In genomic region chr18:35453065-35453464, GRCh38 we compare ENCODE assay signal across 8 cellular contexts. TPM values are rescaled to one million over a fixed set of nuclear protein-coding genes. Genes with fewer than 3 reads are reported as not detected.
DNase-seq lines count a peak whose midpoint lies in the region; ATAC-seq, FAIRE-seq and TF ChIP-seq lines count a peak whose summit lies in the region.
"Not testable (repeated sequence)": the region's sequence is repeated elsewhere in the genome, so short reads cannot be mapped to it uniquely, and the experiment has no call there.

No MANE protein-coding gene starts in this region.

- CTCF ChIA-PET in A549 (lab: Yijun Ruan, JAX) (interaction anchor here (1.0 kb wide), 1 partner anchor 20 kb away, joined by 3 read pairs; no protein-coding TSS in a partner anchor), PC-3 (lab: Charles Lee) (interaction anchor here (0.7 kb wide), 1 partner anchor 49 kb away, joined by 3 read pairs; no protein-coding TSS in a partner anchor)
- CTCF ChIA-PET in HCT116 (lab: Charles Lee) = not testable (repeated sequence)

- H3K27me3 ChIP-seq in HCT116 (ENCODE audit: insufficient read depth, low read length); PC-3 (ENCODE audit: low read length); RWPE2 (ENCODE audit: insufficient read depth, poor library complexity, severe bottlenecking); bronchial epithelial cell (ENCODE audit: control insufficient read depth, insufficient read depth, low read length); keratinocyte (ENCODE audit: control insufficient read depth, extremely low read depth, insufficient read depth, low read length): not testable (repeated sequence)

- not testable (repeated sequence) for TF ChIP-seq POLR2A in A549 (IDR thresholded peaks at IDR 0.05; ENCODE audit: low read length); HCT116 (IDR thresholded peaks at IDR 0.05; ENCODE audit: borderline replicate concordance, extremely low read depth, insufficient read depth, insufficient read length)

- H3K27ac ChIP-seq in A549 (peak overlapping the region; percentile 73 to 82; a peak in 5 of 6 replicates), RWPE2 (ENCODE audit: poor library complexity, severe bottlenecking) (peak overlapping the region; percentile 19)
- not testable (repeated sequence) for H3K27ac ChIP-seq in HCT116 (ENCODE audit: low read depth, low read length); PC-3 (ENCODE audit: low read length); keratinocyte (ENCODE audit: control insufficient read depth, insufficient read depth, low read length)

- WGBS in A549 (ENCODE audit: missing lambda C conversion rate) = 66% methylated on average over 3 of the region's 4 CpGs

- H3K36me3 ChIP-seq in HCT116 (ENCODE audit: control insufficient read depth in 1 of 2, insufficient read depth in 2 of 2, low read length in 2 of 2); PC-3 (ENCODE audit: low read depth, low read length); RWPE2 (ENCODE audit: low read depth); bronchial epithelial cell (ENCODE audit: control insufficient read depth, insufficient read depth, low read length); keratinocyte (ENCODE audit: control insufficient read depth in 2 of 2, extremely low read depth in 1 of 2, insufficient read depth in 2 of 2, low read length in 2 of 2): not testable (repeated sequence)

- not testable (repeated sequence) for H3K4me3 Mint-ChIP-seq in osteocyte (ENCODE audit: unreplicated experiment)

- not testable (repeated sequence) for TF ChIP-seq CTCF in A549 (IDR thresholded peaks at IDR 0.05); HCT116 (IDR thresholded peaks at IDR 0.05 in 2 of 3, conservative IDR thresholded peaks at IDR 0.05 in 1 of 3; ENCODE audit: borderline replicate concordance in 1 of 3, insufficient read depth in 1 of 3, low read depth in 2 of 3, low read length in 2 of 3); PC-3 (conservative IDR thresholded peaks at IDR 0.05; ENCODE audit: low read depth, low read length); RWPE2 (IDR thresholded peaks at IDR 0.05; ENCODE audit: poor library complexity, severe bottlenecking); bronchial epithelial cell (IDR thresholded peaks at IDR 0.05; ENCODE audit: insufficient read depth, low read length, severe bottlenecking); keratinocyte (optimal IDR thresholded peaks at IDR 0.05 in 1 of 3, IDR thresholded peaks at IDR 0.05 in 1 of 3, conservative IDR thresholded peaks at IDR 0.05 in 1 of 3; ENCODE audit: extremely low read depth in 1 of 3, insufficient read depth in 2 of 3, low read length in 3 of 3); osteocyte (IDR thresholded peaks at IDR 0.05)

- not testable (repeated sequence) for H3F3A ChIP-seq in PC-3 (ENCODE audit: low read length, unreplicated experiment)

- RAD21 ChIA-PET in HCT116 (lab: Charles Lee; ENCODE audit: low non-redundant PET in 1 of 2, low total read pairs in 2 of 2, uncharacterized antibody in 2 of 2, unreplicated experiment in 2 of 2) = not testable (repeated sequence)

- peaks cover 63% of the 10 kb centered on the region for H3K4me1 Mint-ChIP-seq in osteocyte (ENCODE audit: unreplicated experiment)

- H3K9me2 ChIP-seq in HCT116 (ENCODE audit: insufficient read depth); PC-3 (replicated peaks; ENCODE audit: low read length): not testable (repeated sequence)

- not testable (repeated sequence) for TF ChIP-seq RAD21 in A549 (conservative IDR thresholded peaks at IDR 0.05 in 1 of 2, IDR thresholded peaks at IDR 0.05 in 1 of 2); HCT116 (IDR thresholded peaks at IDR 0.05; ENCODE audit: low read depth)

- not testable (repeated sequence) for H3K79me2 ChIP-seq in HCT116 (ENCODE audit: insufficient read depth, low read length); PC-3 (ENCODE audit: low read length); keratinocyte (ENCODE audit: control insufficient read depth, insufficient read depth, low read length)

- H3K9ac ChIP-seq in HCT116 (ENCODE audit: low read length); PC-3 (ENCODE audit: low read length); keratinocyte (ENCODE audit: control insufficient read depth, extremely low read depth, insufficient read depth, low read length): not testable (repeated sequence)

- DNase-seq in A549 (ENCODE audit: low read depth in 1 of 2, low spot score in 1 of 2); HCT116 (ENCODE audit: low read depth, low spot score); RWPE2 (ENCODE audit: low spot score); keratinocyte (ENCODE audit: low read depth, low spot score); osteocyte (ENCODE audit: extremely low spot score, unreplicated experiment): not testable (repeated sequence)
- DNase-seq in PC-3 (peak; percentile 13), bronchial epithelial cell (ENCODE audit: low read depth) (peak; percentile 80)

- H3K4me2 ChIP-seq in A549 (peak overlapping the region; percentile 9; the same call in 1 of the 3 replicates), HCT116 (ENCODE audit: low read length) (peak overlapping the region; percentile 24)
- not testable (repeated sequence) for H3K4me2 ChIP-seq in PC-3 (ENCODE audit: low read length); keratinocyte (ENCODE audit: control insufficient read depth, extremely low read depth, insufficient read depth, low read depth, low read length)

- intact Hi-C loops in HCT116 (cut with micrococcal nuclease); PC-3 (cut with micrococcal nuclease): not testable (repeated sequence)

- not testable (repeated sequence) for TF ChIP-seq EP300 in A549 (IDR thresholded peaks at IDR 0.05)

- H3K9me1 ChIP-seq in keratinocyte (ENCODE audit: control insufficient read depth, extremely low read depth, insufficient read depth, low read length) = not testable (repeated sequence)

- dilution Hi-C loops in keratinocyte (cut with MboI; ENCODE audit: extremely low pct_ligation_motif_present, low sequenced_read_pairs) = not testable (repeated sequence)

- H3K9me3 ChIP-seq in A549; HCT116 (ENCODE audit: control insufficient read depth in 1 of 2, insufficient read depth in 1 of 2, low read depth in 1 of 2, low read length in 2 of 2); PC-3 (ENCODE audit: low read length); RWPE2 (ENCODE audit: severe bottlenecking); keratinocyte (ENCODE audit: control insufficient read depth, low read depth, low read length): not testable (repeated sequence)

- not testable (repeated sequence) for H2AFZ ChIP-seq in HCT116 (ENCODE audit: low read depth, low read length, poor library complexity, severe bottlenecking); PC-3 (ENCODE audit: low read length); keratinocyte (ENCODE audit: control insufficient read depth, low read length)

- ATAC-seq in A549; PC-3; RWPE2 (ENCODE audit: low read depth): not testable (repeated sequence)
- peak; percentile 68 for ATAC-seq in HCT116
- peak; percentile 59 for ATAC-seq in esophagus mucosa

- not testable (repeated sequence) for H4K20me1 ChIP-seq in HCT116 (ENCODE audit: insufficient read depth); PC-3 (ENCODE audit: low read length); keratinocyte (ENCODE audit: control insufficient read depth, extremely low read depth, insufficient read depth, low read length)

- H3K4me1 ChIP-seq in A549 (peaks cover 38% of the 10 kb centered on the region), HCT116 (ENCODE audit: control insufficient read depth in 1 of 2, insufficient read depth in 2 of 2, low read length in 2 of 2) (peaks cover 20 to 34% of the 10 kb centered on the region in 2 experiments), PC-3 (ENCODE audit: insufficient read depth, low read length) (peaks cover 21% of the 10 kb centered on the region), RWPE2 (ENCODE audit: insufficient read depth, poor library complexity, severe bottlenecking) (peaks cover 27% of the 10 kb centered on the region), keratinocyte (ENCODE audit: control insufficient read depth, extremely low read depth, insufficient read depth, low read length) (peaks cover 28% of the 10 kb centered on the region)

- peak overlapping the region; percentile 72 for H3K27ac Mint-ChIP-seq in osteocyte (ENCODE audit: unreplicated experiment)

- not testable (repeated sequence) for H3K4me3 ChIP-seq in A549; HCT116 (replicated peaks in 1 of 2; ENCODE audit: low read depth in 1 of 2, low read length in 2 of 2); PC-3 (ENCODE audit: low read length); RWPE2 (ENCODE audit: severe bottlenecking); bronchial epithelial cell (ENCODE audit: low read depth, low read length); keratinocyte (ENCODE audit: control insufficient read depth in 2 of 3, extremely low read depth in 1 of 3, insufficient read depth in 2 of 3, low read depth in 1 of 3, low read length in 3 of 3)

- not testable (repeated sequence) for FAIRE-seq in A549 (lab: Jason Lieb, UNC); bronchial epithelial cell (lab: Jason Lieb, UNC)
- peak; percentile 61 for FAIRE-seq in keratinocyte (lab: Jason Lieb, UNC)

- H3K9me3 Mint-ChIP-seq in osteocyte (ENCODE audit: unreplicated experiment) = not testable (repeated sequence)

- POLR2A ChIA-PET in A549 (lab: Yijun Ruan, JAX); HCT116 (lab: Charles Lee): not testable (repeated sequence)
- POLR2A ChIA-PET in PC-3 (lab: Charles Lee; ENCODE audit: unreplicated experiment) = interaction anchor here (0.7 kb wide), 1 partner anchor 53 kb away, joined by 3 read pairs; no protein-coding TSS in a partner anchor

- H3K36me3 Mint-ChIP-seq in osteocyte (ENCODE audit: unreplicated experiment) = not testable (repeated sequence)

- H3K27me3 Mint-ChIP-seq in osteocyte (ENCODE audit: unreplicated experiment) = not testable (repeated sequence)

- BruUV-seq in HCT116 (replicated peaks; lab: Mats Ljungman, UMichigan); PC-3 (replicated peaks; lab: Mats Ljungman, UMichigan): not testable (repeated sequence)

RNA-seq across cellular contexts. Expression of gene INO80C, which starts 44.7 kb away (rescaled TPM):
- 22.1 and 22.4 TPM in 2 replicates for polyA plus RNA-seq in A549 (2011; rRNA removed)
- polyA plus RNA-seq in A549 (2012; cell fraction: cytosol; rRNA removed) = 24.2 TPM in 2 replicates
- polyA plus RNA-seq in A549 (2012; cell fraction: nucleus; rRNA removed) = 18.3 and 31.9 TPM in 2 replicates
- polyA plus RNA-seq in A549 (2017; fragmentation: RNase III; extraction: RNeasy Plus Mini Kit Qiagen cat#74134 plus additional on column Dnase treatment) = 30.8 to 34.4 TPM (median 33.3 TPM) in 3 replicates
- 13.1 TPM in 2 replicates for polyA minus RNA-seq in A549 (2011; rRNA and poly(A)+ RNA removed)
- 30.7 TPM for total RNA-seq in HCT116 (2021; ENCODE audit: unreplicated experiment)
- polyA plus RNA-seq in HCT116 (2012) = 19.5 and 25.0 TPM in 2 replicates
- 6.8 and 16.1 TPM in 2 replicates for total RNA-seq in PC-3 (2014; rRNA removed)
- total RNA-seq in bronchial epithelial cell = 5.3 and 9.5 TPM in 2 replicates
- 63.3 TPM for total RNA-seq in esophagus mucosa
- 41.6 to 54.7 TPM (median 43.7 TPM) in 3 replicates for polyA plus RNA-seq in keratinocyte
- 24.0 TPM for polyA plus RNA-seq in keratinocyte (2011; ENCODE audit: low read depth)
- 30.4 and 32.9 TPM in 2 replicates for polyA plus RNA-seq in keratinocyte (2011; cell fraction: cytosol; rRNA removed)
- polyA plus RNA-seq in keratinocyte (2011; cell fraction: nucleus; rRNA removed) = 48.2 and 56.9 TPM in 2 replicates
- 27.2 and 40.3 TPM in 2 replicates for polyA plus RNA-seq in keratinocyte (2012; ENCODE audit: low replicate concordance)
- 19.7 to 32.4 TPM (median 20.8 TPM) in 3 replicates for polyA minus RNA-seq in keratinocyte
- 24.6 TPM for polyA minus RNA-seq in keratinocyte (2011; cell fraction: cytosol; rRNA and poly(A)+ RNA removed)
- 12.5 and 15.1 TPM in 2 replicates for polyA minus RNA-seq in keratinocyte (2011; cell fraction: nucleus; rRNA and poly(A)+ RNA removed)
- 27.1 and 30.2 TPM in 2 replicates for total RNA-seq in osteocyte
